In genomic region chr6:21582651-21583050, GRCh38 we compare ENCODE assay signal across 18 cellular contexts. TPM values are rescaled to one million over a fixed set of nuclear protein-coding genes. Genes with fewer than 3 reads are reported as not detected.
DNase-seq lines count a peak whose midpoint lies in the region; ATAC-seq and TF ChIP-seq lines count a peak whose summit lies in the region.
"Had no signal": no experiment of that assay in that cellular context is flagged by ENCODE, and none has a peak within 500 bp of the region (broad histone marks: within the 10 kb centered on the region; RNA-seq: fewer than 3 reads in every experiment).

No MANE protein-coding gene starts in this region.

- no peak overlapping the region for H3K27ac Mint-ChIP-seq in activated T-cell treated with anti-CD3 and anti-CD28 coated beads, Interleukin-2, amount 50 U/mL, for 72 hours
- H3K27ac Mint-ChIP-seq: CD4-positive, alpha-beta memory T cell; GM23338 had no signal

- DNase-seq in HCEC 1CT (peak; percentile 11), astrocyte of the spinal cord (ENCODE audit: low read depth, low spot score) (peak; percentile 40), foreskin keratinocyte (peak in 1 of 2 donors; percentile 58), coronary artery (ENCODE audit: low spot score) (no peak)
- no peak for DNase-seq in activated T-cell treated with anti-CD3 and anti-CD28 coated beads, Interleukin-2, amount 50 U/mL, for 72 hours
- DNase-seq: CD4-positive, alpha-beta memory T cell; DMS79; GF-D8; KBM-7; NCI-H1436; NCI-H2029; NCI-H510A treated with DMSO at 0.1 percent for 48 hours; NCI-H82; Peyer's patch; SHP77 treated with DMSO at 0.1 percent for 48 hours had no signal

- no peak overlapping the region for H3K4me3 Mint-ChIP-seq in activated T-cell treated with anti-CD3 and anti-CD28 coated beads, Interleukin-2, amount 50 U/mL, for 72 hours
- H3K4me3 Mint-ChIP-seq: CD4-positive, alpha-beta memory T cell; GM23338 had no signal

- no peak overlapping the region for H3K27ac ChIP-seq in foreskin keratinocyte
- no peak overlapping the region for H3K27ac ChIP-seq in coronary artery
- H3K27ac ChIP-seq: Peyer's patch had no signal

- H3K4me1 Mint-ChIP-seq in activated T-cell treated with anti-CD3 and anti-CD28 coated beads, Interleukin-2, amount 50 U/mL, for 72 hours (ENCODE audit: low read depth), result peaks cover 9% of the 10 kb centered on the region

- peaks cover 25% of the 10 kb centered on the region for H3K27me3 Mint-ChIP-seq in activated T-cell treated with anti-CD3 and anti-CD28 coated beads, Interleukin-2, amount 50 U/mL, for 72 hours (ENCODE audit: low read depth)

- ATAC-seq in foreskin keratinocyte (peak; percentile 8), GM21390 (IDR thresholded peaks at IDR 0.05; ENCODE audit: unreplicated experiment) (no peak), GM18870 (IDR thresholded peaks at IDR 0.05; ENCODE audit: unreplicated experiment) (no peak)
- no peak for ATAC-seq in activated T-cell treated with anti-CD3 and anti-CD28 coated beads, Interleukin-2, amount 50 U/mL, for 72 hours (replicated peaks in 1 of 2)
- ATAC-seq: GM23338 had no signal

- H3K27me3 ChIP-seq in foreskin keratinocyte, result no peaks in the 10 kb centered on the region
- H3K27me3 ChIP-seq: Peyer's patch had no signal

- TF ChIP-seq CTCF in astrocyte of the spinal cord (IDR thresholded peaks at IDR 0.05; ENCODE audit: low read depth, low read length), result no peak
- TF ChIP-seq CTCF in foreskin keratinocyte (conservative IDR thresholded peaks at IDR 0.05), result no peak
- no peak for TF ChIP-seq CTCF in coronary artery (IDR thresholded peaks at IDR 0.05)

- H3K4me1 ChIP-seq in foreskin keratinocyte, result peaks cover 3% of the 10 kb centered on the region

- H3K4me3 ChIP-seq in astrocyte of the spinal cord (ENCODE audit: low read depth, low read length) (no peak overlapping the region), coronary artery (no peak overlapping the region)
- H3K4me3 ChIP-seq: GM23338, Peyer's patch had no signal

- H3K9me3 Mint-ChIP-seq in activated T-cell treated with anti-CD3 and anti-CD28 coated beads, Interleukin-2, amount 50 U/mL, for 72 hours, result peaks cover 2 to 4% of the 10 kb centered on the region in 2 donors

- in situ Hi-C loops in astrocyte of the spinal cord (cut with HindIII; ENCODE audit: low sequenced_read_pairs), result no loop called here

- peaks cover 0 to 10% of the 10 kb centered on the region in 2 donors for H3K36me3 Mint-ChIP-seq in activated T-cell treated with anti-CD3 and anti-CD28 coated beads, Interleukin-2, amount 50 U/mL, for 72 hours (ENCODE audit: insufficient read depth in 2 of 2)

RNA-seq across cellular contexts. Expression of gene SOX4, which starts 10.9 kb away (rescaled TPM):
- total RNA-seq in foreskin keratinocyte, result 12.0 and 24.2 TPM in 2 replicates
- polyA plus RNA-seq in foreskin keratinocyte, result 5.5 and 9.6 TPM in 2 replicates
- 1 to 10 TPM; 1.9 to 3.5 TPM for total RNA-seq in activated T-cell treated with anti-CD3 and anti-CD28 coated beads, Interleukin-2, amount 50 U/mL, for 72 hours

Comparison
In these comparisons a context has a peak if more than half of its experiments do, and no peak if none do; other contexts are left out.
1. DNase-seq: peak in HCEC 1CT (single experiment) and astrocyte of the spinal cord (single experiment); none in coronary artery (single experiment) and activated T-cell treated with anti-CD3 and anti-CD28 coated beads, Interleukin-2, amount 50 U/mL, for 72 hours (0 of 2).